20 cellular contexts compared by ENCODE assay signal in genomic region chr1:3066826-3067225, GRCh38. TPM values are rescaled to one million over a fixed set of nuclear protein-coding genes. Genes with fewer than 3 reads are reported as not detected.
DNase-seq lines count a peak whose midpoint lies in the region; ATAC-seq and TF ChIP-seq lines count a peak whose summit lies in the region.
"Had no signal": no experiment of that assay in that cellular context is flagged by ENCODE, and none has a peak within 500 bp of the region (broad histone marks: within the 10 kb centered on the region; RNA-seq: fewer than 3 reads in every experiment).

No MANE protein-coding gene starts in this region.

- peak overlapping the region; percentile 65 to 98 (median 82) for H3K27ac ChIP-seq in heart left ventricle
- H3K27ac ChIP-seq in thoracic aorta, result peak overlapping the region; percentile 94 to 97
- no peak overlapping the region for H3K27ac ChIP-seq in vagina
- H3K27ac ChIP-seq: WERI-Rb-1 had no signal

- TF ChIP-seq CTCF in brain (conservative IDR thresholded peaks at IDR 0.05) (no peak), heart left ventricle (IDR thresholded peaks at IDR 0.05) (no peak), neural crest cell (conservative IDR thresholded peaks at IDR 0.05) (no peak), thoracic aorta (IDR thresholded peaks at IDR 0.05) (no peak), vagina (IDR thresholded peaks at IDR 0.05) (no peak), osteocyte (IDR thresholded peaks at IDR 0.05) (no peak)

- ATAC-seq in heart left ventricle (peak in 2 of 4 donors; percentile 1 to 5), thoracic aorta (ENCODE audit: insufficient number of reproducible peaks, low FRiP score, low read depth) (no peak)
- ATAC-seq: activated naive CD4-positive, alpha-beta T cell treated with anti-CD3 and anti-CD28 coated beads, Interleukin-2, amount 50 U/mL, for 72 hours; naive thymus-derived CD4-positive, alpha-beta T cell had no signal

- H3K4me3 ChIP-seq in heart left ventricle, result peak overlapping the region; percentile 38 to 95 (median 59)
- H3K4me3 ChIP-seq in thoracic aorta, result peak overlapping the region; percentile 91
- peak overlapping the region in 1 of 2 donors; percentile 43 for H3K4me3 ChIP-seq in vagina

- TF ChIP-seq POLR2A in heart left ventricle (IDR thresholded peaks at IDR 0.05) (no peak), vagina (IDR thresholded peaks at IDR 0.05) (no peak)

- DNase-seq in heart left ventricle (peak in 3 of 5 donors; percentile 17 to 60 (median 24)), neural crest cell (ENCODE audit: low read depth, low spot score) (no peak), thoracic aorta (ENCODE audit: low spot score) (peak; percentile 0), vagina (ENCODE audit: extremely low spot score in 2 of 2) (no peak), osteocyte (ENCODE audit: extremely low spot score, unreplicated experiment) (no peak), pons (ENCODE audit: low spot score) (no peak)
- no peak for DNase-seq in activated CD4-positive, alpha-beta T cell treated with anti-CD3 and anti-CD28 coated beads, Interleukin-2, amount 10 ng/mL, durations not matched to agents 24 days and 14 days
- DNase-seq: activated CD4-positive, alpha-beta memory T cell treated with anti-CD3 and anti-CD28 coated beads for 36 hours; Calu3; MM.1S; NCI-H1694 treated with DMSO at 0.1 percent for 48 hours; stimulated activated CD4-positive, alpha-beta T cell treated with anti-CD3 and anti-CD28 coated beads, Interleukin-4, amount 100 ng/mL, for 24 hours had no signal

- peaks cover 27% of the 10 kb centered on the region for H3K27me3 Mint-ChIP-seq in brain
- peaks cover 78% of the 10 kb centered on the region for H3K27me3 Mint-ChIP-seq in neural crest cell (ENCODE audit: low read depth)
- H3K27me3 Mint-ChIP-seq in osteocyte (ENCODE audit: unreplicated experiment), result peaks cover 19% of the 10 kb centered on the region
- peaks cover 17% of the 10 kb centered on the region for H3K27me3 Mint-ChIP-seq in activated CD4-positive, alpha-beta T cell treated with anti-CD3 and anti-CD28 coated beads, Interleukin-2, amount 10 ng/mL, durations not matched to agents 24 days and 14 days

- H3K27ac Mint-ChIP-seq in brain (peak overlapping the region in 4 of 5 experiments; percentile 50 to 84 (median 68)), neural crest cell (ENCODE audit: unreplicated experiment) (no peak overlapping the region), osteocyte (ENCODE audit: unreplicated experiment) (no peak overlapping the region)
- H3K27ac Mint-ChIP-seq in activated CD4-positive, alpha-beta T cell treated with anti-CD3 and anti-CD28 coated beads, Interleukin-2, amount 10 ng/mL, durations not matched to agents 24 days and 14 days, result no peak overlapping the region
- H3K27ac Mint-ChIP-seq: activated CD4-positive, alpha-beta memory T cell treated with anti-CD3 and anti-CD28 coated beads for 36 hours; activated naive CD4-positive, alpha-beta T cell treated with anti-CD3 and anti-CD28 coated beads, Interleukin-2, amount 50 U/mL, for 72 hours; activated T-cell treated with anti-CD3 and anti-CD28 coated beads, Interleukin-2, amount 50 U/mL, for 24 hours; naive thymus-derived CD4-positive, alpha-beta T cell; T-helper 1 cell treated with Interleukin-12 subunit alpha and Interleukin-12 subunit beta and Interleukin-4 antibody, amounts not matched to agents 30 μg/mL and 1 μg/mL, for 36 hours had no signal

- H3K36me3 Mint-ChIP-seq in brain (no peaks in the 10 kb centered on the region), neural crest cell (ENCODE audit: low read depth) (no peaks in the 10 kb centered on the region), osteocyte (ENCODE audit: unreplicated experiment) (no peaks in the 10 kb centered on the region)
- H3K36me3 Mint-ChIP-seq in activated CD4-positive, alpha-beta T cell treated with anti-CD3 and anti-CD28 coated beads, Interleukin-2, amount 10 ng/mL, durations not matched to agents 24 days and 14 days (ENCODE audit: low read depth), result no peaks in the 10 kb centered on the region
- H3K36me3 Mint-ChIP-seq: activated CD4-positive, alpha-beta memory T cell treated with anti-CD3 and anti-CD28 coated beads for 36 hours; activated naive CD4-positive, alpha-beta T cell treated with anti-CD3 and anti-CD28 coated beads, Interleukin-2, amount 50 U/mL, for 72 hours had no signal

- intact Hi-C loops in heart left ventricle (cut with DNase I) (loop anchor here (1.0 to 10.0 kb wide), 11 partner anchors 105 to 357 kb away; no protein-coding TSS in a partner anchor), vagina (cut with DNase I) (no loop called here)
- intact Hi-C loops in activated CD4-positive, alpha-beta T cell treated with anti-CD3 and anti-CD28 coated beads, Interleukin-2, amount 10 ng/mL, durations not matched to agents 24 days and 14 days (cut with micrococcal nuclease), result no loop called here

- peaks cover 14 to 79% (median 45%) of the 10 kb centered on the region in 9 donors for H3K27me3 ChIP-seq in heart left ventricle
- H3K27me3 ChIP-seq in thoracic aorta (replicated peaks; ENCODE audit: insufficient read depth), result no peaks in the 10 kb centered on the region
- H3K27me3 ChIP-seq in vagina, result peaks cover 32% of the 10 kb centered on the region

- H3K9me3 Mint-ChIP-seq in brain, result peaks cover 0 to 3% (median 0%) of the 10 kb centered on the region in 5 experiments
- no peaks in the 10 kb centered on the region for H3K9me3 Mint-ChIP-seq in neural crest cell
- H3K9me3 Mint-ChIP-seq in osteocyte (ENCODE audit: unreplicated experiment), result no peaks in the 10 kb centered on the region
- H3K9me3 Mint-ChIP-seq in activated CD4-positive, alpha-beta T cell treated with anti-CD3 and anti-CD28 coated beads, Interleukin-2, amount 10 ng/mL, durations not matched to agents 24 days and 14 days, result no peaks in the 10 kb centered on the region
- H3K9me3 Mint-ChIP-seq: activated CD4-positive, alpha-beta memory T cell treated with anti-CD3 and anti-CD28 coated beads for 36 hours; activated naive CD4-positive, alpha-beta T cell treated with anti-CD3 and anti-CD28 coated beads, Interleukin-2, amount 50 U/mL, for 72 hours; activated T-cell treated with anti-CD3 and anti-CD28 coated beads, Interleukin-2, amount 50 U/mL, for 24 hours; naive thymus-derived CD4-positive, alpha-beta T cell; T-helper 1 cell treated with Interleukin-12 subunit alpha and Interleukin-12 subunit beta and Interleukin-4 antibody, amounts not matched to agents 30 μg/mL and 1 μg/mL, for 36 hours had no signal

- H3K4me1 Mint-ChIP-seq in brain (peaks cover 22% of the 10 kb centered on the region), neural crest cell (peaks cover 4% of the 10 kb centered on the region), osteocyte (ENCODE audit: unreplicated experiment) (peaks cover 7% of the 10 kb centered on the region)
- peaks cover 2% of the 10 kb centered on the region for H3K4me1 Mint-ChIP-seq in activated CD4-positive, alpha-beta T cell treated with anti-CD3 and anti-CD28 coated beads, Interleukin-2, amount 10 ng/mL, durations not matched to agents 24 days and 14 days

- peak overlapping the region; percentile 66 to 83 (median 81) for H3K4me3 Mint-ChIP-seq in brain
- peak overlapping the region; percentile 41 for H3K4me3 Mint-ChIP-seq in neural crest cell
- no peak overlapping the region for H3K4me3 Mint-ChIP-seq in osteocyte (ENCODE audit: unreplicated experiment)
- H3K4me3 Mint-ChIP-seq in activated CD4-positive, alpha-beta T cell treated with anti-CD3 and anti-CD28 coated beads, Interleukin-2, amount 10 ng/mL, durations not matched to agents 24 days and 14 days, result no peak overlapping the region
- H3K4me3 Mint-ChIP-seq: activated CD4-positive, alpha-beta memory T cell treated with anti-CD3 and anti-CD28 coated beads for 36 hours; activated T-cell treated with anti-CD3 and anti-CD28 coated beads, Interleukin-2, amount 50 U/mL, for 24 hours; T-helper 1 cell treated with Interleukin-12 subunit alpha and Interleukin-12 subunit beta and Interleukin-4 antibody, amounts not matched to agents 30 μg/mL and 1 μg/mL, for 36 hours had no signal

- H3K9me3 ChIP-seq in heart left ventricle, result no peaks in the 10 kb centered on the region
- H3K9me3 ChIP-seq in thoracic aorta, result no peaks in the 10 kb centered on the region
- no peaks in the 10 kb centered on the region for H3K9me3 ChIP-seq in vagina

- 28 to 55% (median 37%) methylated on average over 3 to 10 of the region's 10 CpGs for WGBS in heart left ventricle, 4 donors

- H3K4me1 ChIP-seq in heart left ventricle, result peaks cover 0 to 78% (median 22%) of the 10 kb centered on the region in 12 donors
- peaks cover 11 to 57% of the 10 kb centered on the region in 2 donors for H3K4me1 ChIP-seq in thoracic aorta (ENCODE audit: control insufficient read depth in 1 of 2, low read depth in 2 of 2)
- peaks cover 41% of the 10 kb centered on the region for H3K4me1 ChIP-seq in vagina

- peaks cover 0 to 5% (median 0%) of the 10 kb centered on the region in 9 donors for H3K36me3 ChIP-seq in heart left ventricle
- H3K36me3 ChIP-seq in thoracic aorta, result no peaks in the 10 kb centered on the region
- no peaks in the 10 kb centered on the region for H3K36me3 ChIP-seq in vagina
- H3K36me3 ChIP-seq: WERI-Rb-1 had no signal

RNA-seq across cellular contexts. Expression of gene PRDM16, which starts 2.2 kb away (rescaled TPM):
- 2.4 TPM for polyA plus RNA-seq in brain (ENCODE audit: insufficient read depth, low read depth, low replicate concordance)
- 10 to 100 TPM in 7 of 9 donors, 1 to 10 TPM in 2; 6.0 to 22.7 (median 14.4) TPM for total RNA-seq in heart left ventricle
- 10 to 100 TPM; 11.3 to 13.1 TPM for polyA plus RNA-seq in heart left ventricle
- 11.7 and 13.2 TPM in 2 replicates for total RNA-seq in neural crest cell
- total RNA-seq in thoracic aorta, result 10 to 100 TPM; 68.9 to 85.4 TPM
- 3.9 TPM for total RNA-seq in vagina
- 7.1 and 7.4 TPM in 2 replicates for total RNA-seq in osteocyte
- total RNA-seq in activated CD4-positive, alpha-beta T cell treated with anti-CD3 and anti-CD28 coated beads, Interleukin-2, amount 10 ng/mL, durations not matched to agents 24 days and 14 days, result not detected in 2 replicates
- total RNA-seq: activated CD4-positive, alpha-beta memory T cell treated with anti-CD3 and anti-CD28 coated beads for 36 hours had no signal
- polyA plus RNA-seq: naive thymus-derived CD4-positive, alpha-beta T cell had no signal

RNA-seq across cellular contexts. Expression of gene ACTRT2, which starts 45.6 kb away (rescaled TPM):
- polyA plus RNA-seq in brain (ENCODE audit: insufficient read depth, low read depth, low replicate concordance) (not detected), heart left ventricle (not detected)
- total RNA-seq in heart left ventricle (not detected), neural crest cell (not detected in 2 replicates), thoracic aorta (not detected), vagina (not detected), osteocyte (not detected in 2 replicates)
- total RNA-seq in activated CD4-positive, alpha-beta T cell treated with anti-CD3 and anti-CD28 coated beads, Interleukin-2, amount 10 ng/mL, durations not matched to agents 24 days and 14 days, result not detected in 2 replicates
- total RNA-seq: activated CD4-positive, alpha-beta memory T cell treated with anti-CD3 and anti-CD28 coated beads for 36 hours; activated naive CD4-positive, alpha-beta T cell treated with anti-CD3 and anti-CD28 coated beads, Interleukin-2, amount 50 U/mL, for 72 hours; bronchial epithelial cell; Calu3; fibroblast of villous mesenchyme; naive thymus-derived CD4-positive, alpha-beta T cell had no signal
- polyA plus RNA-seq: naive thymus-derived CD4-positive, alpha-beta T cell had no signal

Comparison
In these comparisons a context has a peak if more than half of its experiments do, and no peak if none do; other contexts are left out.
1. H3K27ac Mint-ChIP-seq: peak in brain (4 of 5); none in neural crest cell (single experiment), osteocyte (single experiment) and activated CD4-positive, alpha-beta T cell treated with anti-CD3 and anti-CD28 coated beads, Interleukin-2, amount 10 ng/mL, durations not matched to agents 24 days and 14 days (single experiment).
2. H3K4me3 Mint-ChIP-seq: peak in brain (5 of 5) and neural crest cell (single experiment); none in osteocyte (single experiment) and activated CD4-positive, alpha-beta T cell treated with anti-CD3 and anti-CD28 coated beads, Interleukin-2, amount 10 ng/mL, durations not matched to agents 24 days and 14 days (single experiment).
3. DNase-seq: peak in heart left ventricle (3 of 5) and thoracic aorta (single experiment); none in neural crest cell (single experiment), vagina (0 of 2), osteocyte (single experiment), pons (single experiment) and activated CD4-positive, alpha-beta T cell treated with anti-CD3 and anti-CD28 coated beads, Interleukin-2, amount 10 ng/mL, durations not matched to agents 24 days and 14 days (single experiment).
4. intact Hi-C loops: an anchor here in heart left ventricle (1.0 to 10.0 kb wide); none called in vagina and activated CD4-positive, alpha-beta T cell treated with anti-CD3 and anti-CD28 coated beads, Interleukin-2, amount 10 ng/mL, durations not matched to agents 24 days and 14 days.